Comparison of ENCODE assay signal across 36 cellular contexts in the genomic region with DNA sequence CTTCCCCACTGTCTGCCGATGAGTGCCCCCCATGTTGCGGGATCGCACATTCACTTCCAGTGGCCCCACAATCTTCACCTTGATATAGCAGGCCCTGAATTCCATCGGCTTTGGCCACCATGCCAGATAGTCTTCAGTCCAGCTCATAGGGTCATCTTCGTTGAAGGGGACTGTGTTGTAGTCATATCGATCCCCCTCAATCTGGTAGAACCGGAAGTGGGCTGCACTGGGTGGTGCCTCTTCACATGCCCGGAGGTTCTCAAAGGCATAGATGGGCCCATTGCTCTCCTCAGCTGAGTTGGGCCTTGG. TPM values are rescaled to one million over a fixed set of nuclear protein-coding genes. Genes with fewer than 3 reads are reported as not detected.
"Had no signal": no experiment of that assay in that cellular context is flagged by ENCODE, and none has a peak within 500 bp of the region (broad histone marks: within the 10 kb centered on the region; RNA-seq: fewer than 3 reads in every experiment).

No MANE protein-coding gene starts in this region.

- H3K4me1 Mint-ChIP-seq: activated B cell treated with CpG ODN at 0.5 μM for 24 hours; activated CD4-positive, alpha-beta T cell treated with anti-CD3 and anti-CD28 coated beads, Interleukin-2, amount 10 ng/mL, durations not matched to agents 24 days and 14 days; activated naive CD8-positive, alpha-beta T cell treated with anti-CD3 and anti-CD28 coated beads for 36 hours; activated T-helper 17 cell treated with anti-CD3 and anti-CD28 coated beads, Interleukin-2, amount 50 U/mL, for 72 hours had no signal

- H3K36me3 Mint-ChIP-seq: activated CD4-positive, alpha-beta memory T cell treated with anti-CD3 and anti-CD28 coated beads for 36 hours; activated naive CD4-positive, alpha-beta T cell treated with anti-CD3 and anti-CD28 coated beads, Interleukin-2, amount 50 U/mL, for 72 hours; activated naive CD8-positive, alpha-beta T cell treated with anti-CD3 and anti-CD28 coated beads for 36 hours had no signal

- H3K4me3 ChIP-seq: adrenal gland, body of pancreas, breast epithelium had no signal

- H3K9me3 Mint-ChIP-seq: activated B cell treated with CpG ODN at 0.5 μM for 24 hours; activated CD4-positive, alpha-beta memory T cell treated with anti-CD3 and anti-CD28 coated beads for 36 hours; activated CD4-positive, alpha-beta T cell treated with anti-CD3 and anti-CD28 coated beads, Interleukin-2, amount 10 ng/mL, durations not matched to agents 24 days and 14 days; activated CD8-positive, alpha-beta T cell treated with anti-CD3 and anti-CD28 coated beads for 36 hours; activated naive CD4-positive, alpha-beta T cell treated with anti-CD3 and anti-CD28 coated beads for 36 hours; activated naive CD4-positive, alpha-beta T cell treated with anti-CD3 and anti-CD28 coated beads, Interleukin-2, amount 50 U/mL, for 72 hours; activated naive CD8-positive, alpha-beta T cell treated with anti-CD3 and anti-CD28 coated beads for 36 hours; activated T-cell treated with anti-CD3 and anti-CD28 coated beads, Interleukin-2, amount 50 U/mL, for 4 hours; activated T-cell treated with anti-CD3 and anti-CD28 coated beads, Interleukin-2, amount 50 U/mL, for 72 hours; activated T-helper 1 cell treated with anti-CD3 and anti-CD28 coated beads, Interleukin-12 subunit alpha, Interleukin-12 subunit beta, Interleukin-2, Interleukin-4 antibody, amounts not matched to agents 30 ng/mL and 10 ng/mL and 1 ng/mL, durations not matched to agents 14 hours and 24 hours and 36 hours; activated T-helper 17 cell treated with anti-CD3 and anti-CD28 coated beads, Interleukin-2, amount 50 U/mL, for 72 hours; T-helper 1 cell treated with Interleukin-12 subunit alpha and Interleukin-12 subunit beta and Interleukin-4 antibody, amounts not matched to agents 30 μg/mL and 1 μg/mL, for 36 hours; T-helper 2 cell treated with Interferon-gamma antibody and Interleukin-4, amounts not matched to agents 5 μg/mL and 100 μg/mL, for 36 hours had no signal

- H3K27me3 Mint-ChIP-seq: activated B cell treated with CpG ODN at 0.5 μM for 24 hours; activated CD4-positive, alpha-beta memory T cell treated with anti-CD3 and anti-CD28 coated beads for 36 hours; activated CD8-positive, alpha-beta T cell treated with anti-CD3 and anti-CD28 coated beads for 36 hours; activated naive CD8-positive, alpha-beta T cell treated with anti-CD3 and anti-CD28 coated beads for 36 hours; activated T-helper 17 cell treated with anti-CD3 and anti-CD28 coated beads, Interleukin-2, amount 50 U/mL, for 72 hours had no signal

- H3K36me3 ChIP-seq: adrenal gland, brain microvascular endothelial cell, breast epithelium had no signal

- H3K4me1 ChIP-seq: adrenal gland, body of pancreas, breast epithelium had no signal

- H3K27me3 ChIP-seq: adrenal gland, body of pancreas, brain microvascular endothelial cell, breast epithelium had no signal

- H3K9me3 ChIP-seq: adrenal gland, body of pancreas, breast epithelium had no signal

- H3K27ac ChIP-seq: adrenal gland, body of pancreas, brain microvascular endothelial cell, breast epithelium, VCaP had no signal

- H3K4me3 Mint-ChIP-seq: activated B cell treated with CpG ODN at 0.5 μM for 24 hours; activated CD4-positive, alpha-beta memory T cell treated with anti-CD3 and anti-CD28 coated beads for 36 hours; activated CD4-positive, alpha-beta T cell treated with anti-CD3 and anti-CD28 coated beads, Interleukin-2, amount 10 ng/mL, durations not matched to agents 24 days and 14 days; activated CD8-positive, alpha-beta T cell treated with anti-CD3 and anti-CD28 coated beads for 36 hours; activated naive CD4-positive, alpha-beta T cell treated with anti-CD3 and anti-CD28 coated beads for 36 hours; activated naive CD8-positive, alpha-beta T cell treated with anti-CD3 and anti-CD28 coated beads for 36 hours; activated T-cell treated with anti-CD3 and anti-CD28 coated beads, Interleukin-2, amount 50 U/mL, for 4 hours; activated T-cell treated with anti-CD3 and anti-CD28 coated beads, Interleukin-2, amount 50 U/mL, for 72 hours; activated T-helper 1 cell treated with anti-CD3 and anti-CD28 coated beads, Interleukin-12 subunit alpha, Interleukin-12 subunit beta, Interleukin-2, Interleukin-4 antibody, amounts not matched to agents 30 ng/mL and 10 ng/mL and 1 ng/mL, durations not matched to agents 14 hours and 24 hours and 36 hours; activated T-helper 17 cell treated with anti-CD3 and anti-CD28 coated beads, Interleukin-2, amount 50 U/mL, for 72 hours; T-helper 1 cell treated with Interleukin-12 subunit alpha and Interleukin-12 subunit beta and Interleukin-4 antibody, amounts not matched to agents 30 μg/mL and 1 μg/mL, for 36 hours; T-helper 2 cell treated with Interferon-gamma antibody and Interleukin-4, amounts not matched to agents 5 μg/mL and 100 μg/mL, for 36 hours had no signal

- DNase-seq: activated B cell treated with CpG ODN at 0.5 μM for 24 hours; activated CD4-positive, alpha-beta memory T cell treated with anti-CD3 and anti-CD28 coated beads for 36 hours; activated CD4-positive, alpha-beta T cell treated with anti-CD3 and anti-CD28 coated beads for 4 hours; activated CD4-positive, alpha-beta T cell treated with anti-CD3 and anti-CD28 coated beads, Interleukin-2, amount 10 ng/mL, durations not matched to agents 24 days and 14 days; activated CD4-positive, alpha-beta T cell treated with anti-CD3 and anti-CD28 coated beads, Interleukin-2, amount 50 U/mL, for 1 hour; activated CD4-positive, alpha-beta T cell treated with anti-CD3 and anti-CD28 coated beads, Interleukin-2, amount 50 U/mL, for 4 hours; activated CD4-positive, CD25-positive, alpha-beta regulatory T cell treated with anti-CD3 and anti-CD28 coated beads, Interleukin-2, amount 50 U/mL, for 72 hours; activated CD8-positive, alpha-beta memory T cell treated with anti-CD3 and anti-CD28 coated beads, Interleukin-2, amount 50 U/mL, for 4 hours; activated CD8-positive, alpha-beta T cell treated with anti-CD3 and anti-CD28 coated beads for 36 hours; activated gamma-delta T cell treated with Interleukin-2 at 50 U/mL for 16 hours; activated naive CD4-positive, alpha-beta T cell; activated naive CD4-positive, alpha-beta T cell treated with anti-CD3 and anti-CD28 coated beads for 36 hours; activated naive CD4-positive, alpha-beta T cell treated with anti-CD3 and anti-CD28 coated beads, Interleukin-2, amount 50 U/mL, for 16 hours; activated naive CD8-positive, alpha-beta T cell treated with anti-CD3 and anti-CD28 coated beads for 36 hours; activated T-cell treated with anti-CD3 and anti-CD28 coated beads for 4 hours; activated T-cell treated with anti-CD3 and anti-CD28 coated beads, Interleukin-2, amount 50 U/mL, for 1 hour; activated T-cell treated with anti-CD3 and anti-CD28 coated beads, Interleukin-2, amount 50 U/mL, for 4 hours; activated T-cell treated with anti-CD3 and anti-CD28 coated beads, Interleukin-2, amount 50 U/mL, for 72 hours; adrenal gland; amniotic stem cell; aorta; body of pancreas; brain microvascular endothelial cell; central memory CD4-positive, alpha-beta T cell; T-helper 1 cell; T-helper 2 cell; T-helper 9 cell had no signal

- H3K27ac Mint-ChIP-seq: activated B cell treated with CpG ODN at 0.5 μM for 24 hours; activated CD4-positive, alpha-beta memory T cell treated with anti-CD3 and anti-CD28 coated beads for 36 hours; activated CD4-positive, alpha-beta T cell treated with anti-CD3 and anti-CD28 coated beads, Interleukin-2, amount 10 ng/mL, durations not matched to agents 24 days and 14 days; activated CD8-positive, alpha-beta T cell treated with anti-CD3 and anti-CD28 coated beads for 36 hours; activated naive CD4-positive, alpha-beta T cell treated with anti-CD3 and anti-CD28 coated beads for 36 hours; activated naive CD4-positive, alpha-beta T cell treated with anti-CD3 and anti-CD28 coated beads, Interleukin-2, amount 50 U/mL, for 72 hours; activated naive CD8-positive, alpha-beta T cell treated with anti-CD3 and anti-CD28 coated beads for 36 hours; activated T-cell treated with anti-CD3 and anti-CD28 coated beads, Interleukin-2, amount 50 U/mL, for 72 hours; activated T-helper 1 cell treated with anti-CD3 and anti-CD28 coated beads, Interleukin-12 subunit alpha, Interleukin-12 subunit beta, Interleukin-2, Interleukin-4 antibody, amounts not matched to agents 30 ng/mL and 10 ng/mL and 1 ng/mL, durations not matched to agents 14 hours and 24 hours and 36 hours; activated T-helper 17 cell treated with anti-CD3 and anti-CD28 coated beads, Interleukin-2, amount 50 U/mL, for 72 hours; T-helper 1 cell treated with Interleukin-12 subunit alpha and Interleukin-12 subunit beta and Interleukin-4 antibody, amounts not matched to agents 30 μg/mL and 1 μg/mL, for 36 hours; T-helper 2 cell treated with Interferon-gamma antibody and Interleukin-4, amounts not matched to agents 5 μg/mL and 100 μg/mL, for 36 hours had no signal

- FAIRE-seq: astrocyte, TTC549 had no signal

- ATAC-seq: activated CD8-positive, alpha-beta T cell treated with anti-CD3 and anti-CD28 coated beads for 36 hours; activated naive CD4-positive, alpha-beta T cell treated with anti-CD3 and anti-CD28 coated beads, Interleukin-2, amount 50 U/mL, for 72 hours; activated T-cell treated with anti-CD3 and anti-CD28 coated beads, Interleukin-2, amount 50 U/mL, for 4 hours; activated T-cell treated with anti-CD3 and anti-CD28 coated beads, Interleukin-2, amount 50 U/mL, for 72 hours; activated T-helper 17 cell treated with anti-CD3 and anti-CD28 coated beads, Interleukin-2, amount 50 U/mL, for 72 hours; body of pancreas had no signal

RNA-seq across cellular contexts. Expression of a gene that starts 14.0 kb away (rescaled TPM):
- total RNA-seq: activated CD8-positive, alpha-beta T cell treated with anti-CD3 and anti-CD28 coated beads for 36 hours; activated naive CD4-positive, alpha-beta T cell treated with anti-CD3 and anti-CD28 coated beads for 36 hours; activated naive CD8-positive, alpha-beta T cell treated with anti-CD3 and anti-CD28 coated beads for 36 hours; activated T-helper 1 cell treated with anti-CD3 and anti-CD28 coated beads, Interleukin-12 subunit alpha, Interleukin-12 subunit beta, Interleukin-2, Interleukin-4 antibody, amounts not matched to agents 30 ng/mL and 10 ng/mL and 1 ng/mL, durations not matched to agents 14 hours and 24 hours and 36 hours had no signal
